18 cellular contexts compared by ENCODE assay signal in genomic region chr6:157468054-157468453, GRCh38.
"Had no signal": no experiment of that assay in that cellular context is flagged by ENCODE, and none has a peak within 500 bp of the region (broad histone marks: within the 10 kb centered on the region; RNA-seq: fewer than 3 reads in every experiment).

No MANE protein-coding gene starts in this region.

- DNase-seq: effector CD4-positive, alpha-beta T cell; endodermal cell; foreskin melanocyte; head of caudate nucleus; kidney glomerular epithelial cell; naive thymus-derived CD4-positive, alpha-beta T cell; nephron progenitor cell; psoas muscle; spleen; stimulated activated CD4-positive, alpha-beta T cell treated with anti-CD3 and anti-CD28 coated beads, Interleukin-2, amount 100 ng/mL, for 24 hours; stimulated activated CD4-positive, alpha-beta T cell treated with anti-CD3 and anti-CD28 coated beads, Interleukin-4, amount 100 ng/mL, for 4 hours; stimulated activated naive CD4-positive, alpha-beta T cell treated with Interleukin-2 at 50 U/mL for 16 hours had no signal

- H3K27ac Mint-ChIP-seq: endodermal cell; naive thymus-derived CD4-positive, alpha-beta T cell; nephron progenitor cell; type B pancreatic cell had no signal

- H3K4me3 Mint-ChIP-seq: endodermal cell; naive thymus-derived CD4-positive, alpha-beta T cell; nephron progenitor cell; type B pancreatic cell had no signal

- H3K36me3 Mint-ChIP-seq: type B pancreatic cell had no signal

- H3K27me3 ChIP-seq: hepatocyte, spleen had no signal

- H3K4me3 ChIP-seq: coronary artery, hepatocyte, psoas muscle, spleen had no signal

- ATAC-seq: naive thymus-derived CD4-positive, alpha-beta T cell; psoas muscle; sciatic nerve had no signal

- H3K9me3 Mint-ChIP-seq: endodermal cell; naive thymus-derived CD4-positive, alpha-beta T cell; nephron progenitor cell; type B pancreatic cell had no signal

- FAIRE-seq: endothelial cell of umbilical vein, urothelium cell line had no signal

- H3K36me3 ChIP-seq: spleen had no signal

- H3K4me1 Mint-ChIP-seq: endodermal cell had no signal

- H3K27me3 Mint-ChIP-seq: naive thymus-derived CD4-positive, alpha-beta T cell; type B pancreatic cell had no signal

- H3K9me3 ChIP-seq: psoas muscle, spleen had no signal

- H3K27ac ChIP-seq: coronary artery, hepatocyte, psoas muscle, spleen had no signal
